1 cellular context compared by ENCODE assay signal in genomic region chr17:75834279-75834920, GRCh38.
TF ChIP-seq lines count a peak whose summit lies in the region.

No MANE protein-coding gene starts in this region.

TF ChIP-seq in SK-N-SH treated with all-trans-retinoic acid at 6 μM for 48 hours, 23 proteins besides CTCF, POLR2A, EP300 and RAD21 (continued from another document):
- TF ChIP-seq PATZ1 (CRISPR knock-in tag; IDR thresholded peaks at IDR 0.05; ENCODE audit: borderline replicate concordance) (no peak), OSR1 (CRISPR knock-in tag; IDR thresholded peaks at IDR 0.05) (no peak), ZFP30 (CRISPR knock-in tag; IDR thresholded peaks at IDR 0.05) (no peak)
TF ChIP-seq in SK-N-SH treated with all-trans-retinoic acid at 6 μM for 48 hours: peak in this region for 0.
